In the genomic region with DNA sequence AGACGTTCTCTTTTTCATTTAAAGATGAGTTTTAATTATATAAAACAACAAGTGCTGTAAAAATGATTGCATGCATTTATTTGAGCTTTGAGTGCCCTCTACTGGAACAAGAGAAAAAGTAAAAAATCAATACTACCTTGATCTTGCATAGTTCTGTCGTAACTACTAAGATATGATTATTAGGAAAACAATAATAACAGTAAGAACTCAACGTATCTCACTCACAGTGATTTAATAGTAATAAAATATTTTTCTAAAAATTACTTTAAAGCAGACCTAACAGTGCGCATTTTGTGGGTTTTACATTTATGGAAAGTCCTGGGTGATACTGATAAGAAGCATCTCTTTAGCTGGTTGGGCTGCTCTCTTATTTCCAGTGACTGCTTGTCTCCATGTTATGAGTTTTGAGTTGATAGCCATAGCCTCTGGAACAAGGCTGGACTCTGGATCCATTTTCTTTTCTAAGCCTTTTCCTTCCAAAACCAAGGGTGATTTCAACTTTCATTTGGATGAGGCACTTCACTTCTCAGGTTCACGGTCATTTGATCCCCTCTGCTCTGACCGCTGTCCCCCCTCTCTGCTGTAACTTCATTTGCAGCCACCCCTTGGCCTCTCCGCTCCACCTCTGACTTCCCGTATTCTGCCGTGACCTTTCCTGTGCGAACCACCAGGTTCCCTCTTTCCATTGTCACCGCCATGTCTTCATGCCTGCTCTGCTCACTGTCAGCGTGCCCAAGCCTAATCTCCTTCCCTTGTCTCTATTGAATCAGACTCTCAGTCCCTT, we compare ENCODE assay signal across 8 cellular contexts. TPM values are rescaled to one million over a fixed set of nuclear protein-coding genes. Genes with fewer than 3 reads are reported as not detected.
A peak's percentile ranks its signal among the peaks of the same experiment; 100 is the strongest.
DNase-seq lines count a peak whose midpoint lies in the region; ATAC-seq and TF ChIP-seq lines count a peak whose summit lies in the region.

No MANE protein-coding gene starts in this region.

- peaks cover 4% of the 10 kb centered on the region for H3K4me1 Mint-ChIP-seq in endodermal cell

- H3K9me3 Mint-ChIP-seq in endodermal cell: no peaks in the 10 kb centered on the region

- no peak for TF ChIP-seq POLR2A in suprapubic skin (IDR thresholded peaks at IDR 0.05)

- POLR2A ChIA-PET in AG04450 (lab: Yijun Ruan, JAX): no interaction called here

- no peaks in the 10 kb centered on the region for H4K20me1 ChIP-seq in smooth muscle cell (ENCODE audit: low read depth)

- H3K79me2 ChIP-seq in smooth muscle cell (ENCODE audit: low read depth): no peaks in the 10 kb centered on the region

- H3K36me3 ChIP-seq in endodermal cell (ENCODE audit: control insufficient read depth, insufficient read depth, low read length): no peaks in the 10 kb centered on the region
- H3K36me3 ChIP-seq in smooth muscle cell (ENCODE audit: low read depth): no peaks in the 10 kb centered on the region
- H3K36me3 ChIP-seq in suprapubic skin: no peaks in the 10 kb centered on the region

- H3K27ac Mint-ChIP-seq in endodermal cell: no peak overlapping the region

- ATAC-seq in GM19324 (IDR thresholded peaks at IDR 0.05; ENCODE audit: low FRiP score, unreplicated experiment): peak; percentile 21

- WGBS in endodermal cell (ENCODE audit: insufficient coverage in 1 of 2, insufficient read length in 1 of 2), 2 experiments: 87 to 93% methylated on average over 8 to 11 of the region's 12 CpGs
- 69% methylated on average over 12 of the region's 12 CpGs for WGBS in smooth muscle cell (ENCODE audit: low lambda C conversion rate)
- 65% methylated on average over 12 of the region's 12 CpGs for WGBS in suprapubic skin

- TF ChIP-seq EP300 in suprapubic skin (IDR thresholded peaks at IDR 0.05): no peak

- no peak overlapping the region for H3K9ac ChIP-seq in endodermal cell (ENCODE audit: extremely low read depth, low read length, poor library complexity, severe bottlenecking)
- H3K9ac ChIP-seq in smooth muscle cell (ENCODE audit: low read depth): no peak overlapping the region

- peak overlapping the region; percentile 7 for H3K4me2 ChIP-seq in smooth muscle cell

- no peaks in the 10 kb centered on the region for H3K9me3 ChIP-seq in AG04450 (ENCODE audit: control insufficient read depth, insufficient read depth, low read length)
- H3K9me3 ChIP-seq in endodermal cell (ENCODE audit: control insufficient read depth, low read length): no peaks in the 10 kb centered on the region
- no peaks in the 10 kb centered on the region for H3K9me3 ChIP-seq in smooth muscle cell (replicated peaks; ENCODE audit: low read depth)
- no peaks in the 10 kb centered on the region for H3K9me3 ChIP-seq in suprapubic skin

- no peaks in the 10 kb centered on the region for H3K27me3 ChIP-seq in AG04450 (ENCODE audit: control insufficient read depth, insufficient read depth, low read length)
- no peaks in the 10 kb centered on the region for H3K27me3 ChIP-seq in endodermal cell (ENCODE audit: control insufficient read depth, insufficient read depth, low read length, poor library complexity, severe bottlenecking)
- H3K27me3 ChIP-seq in smooth muscle cell (ENCODE audit: low read depth): no peaks in the 10 kb centered on the region
- H3K27me3 ChIP-seq in suprapubic skin: peaks cover 6% of the 10 kb centered on the region

- no peaks in the 10 kb centered on the region for H3K27me3 Mint-ChIP-seq in endodermal cell (ENCODE audit: insufficient read depth)

- H3K27ac ChIP-seq in AG04450 (ENCODE audit: low read depth, low read length): no peak overlapping the region
- no peak overlapping the region for H3K27ac ChIP-seq in endodermal cell (ENCODE audit: low read depth, low read length)
- H3K27ac ChIP-seq in smooth muscle cell (ENCODE audit: low read depth): peak overlapping the region; percentile 25
- no peak overlapping the region for H3K27ac ChIP-seq in suprapubic skin

- peak; percentile 36 for TF ChIP-seq CTCF in AG04450 (IDR thresholded peaks at IDR 0.05; ENCODE audit: low read depth, low read length)
- TF ChIP-seq CTCF in LNCaP clone FGC (IDR thresholded peaks at IDR 0.05; ENCODE audit: control insufficient read depth, extremely low read depth, insufficient read depth): peak; percentile 50
- peak; percentile 77 for TF ChIP-seq CTCF in endodermal cell (conservative IDR thresholded peaks at IDR 0.05)
- TF ChIP-seq CTCF in smooth muscle cell (IDR thresholded peaks at IDR 0.05; ENCODE audit: borderline replicate concordance, insufficient read depth, poor library complexity, severe bottlenecking): peak; percentile 59
- TF ChIP-seq CTCF in suprapubic skin (IDR thresholded peaks at IDR 0.05): no peak

- CTCF ChIA-PET in AG04450 (lab: Charles Lee): interaction anchor here (0.6 to 0.8 kb wide), 4 partner anchors 23 to 743 kb away, joined by 3 to 4 read pairs (median 3); no protein-coding TSS in a partner anchor

- no peak for DNase-seq in AG04450 (ENCODE audit: low read depth, low spot score)
- DNase-seq in LNCaP clone FGC (ENCODE audit: low read depth): no peak
- DNase-seq in endodermal cell: no peak
- no peak for DNase-seq in smooth muscle cell (lab: John Stamatoyannopoulos, UW; ENCODE audit: unreplicated experiment)
- DNase-seq in NCI-H146 (lab: John Stamatoyannopoulos, UW): no peak
- DNase-seq in central memory CD4-positive, alpha-beta T cell: no peak
- no peak for DNase-seq in suprapubic skin (ENCODE audit: low spot score in 2 of 2)

- no peaks in the 10 kb centered on the region for H3K36me3 Mint-ChIP-seq in endodermal cell (ENCODE audit: low read depth)

- H3K4me3 Mint-ChIP-seq in endodermal cell: no peak overlapping the region

- H2AFZ ChIP-seq in smooth muscle cell (ENCODE audit: low read depth): no peak overlapping the region

- no peaks in the 10 kb centered on the region for H3K4me1 ChIP-seq in endodermal cell (ENCODE audit: control insufficient read depth, insufficient read depth, low read length)
- H3K4me1 ChIP-seq in smooth muscle cell (ENCODE audit: low read depth): no peaks in the 10 kb centered on the region
- H3K4me1 ChIP-seq in suprapubic skin: no peaks in the 10 kb centered on the region

- no peak overlapping the region for H3K4me3 ChIP-seq in AG04450 (ENCODE audit: low read depth, low read length)
- no peak overlapping the region for H3K4me3 ChIP-seq in LNCaP clone FGC (ENCODE audit: low read depth, low read length)
- H3K4me3 ChIP-seq in endodermal cell (ENCODE audit: low read length): no peak overlapping the region
- H3K4me3 ChIP-seq in smooth muscle cell: no peak overlapping the region
- no peak overlapping the region for H3K4me3 ChIP-seq in suprapubic skin

- H3F3A ChIP-seq in smooth muscle cell (ENCODE audit: low read depth): no peaks in the 10 kb centered on the region

RNA-seq across cellular contexts. Expression of a gene that starts 29.6 kb away (rescaled TPM):
- 28.1 and 28.5 TPM in 2 replicates for polyA plus RNA-seq in AG04450 (2011; rRNA removed)
- polyA minus RNA-seq in AG04450 (2011; rRNA and poly(A)+ RNA removed): 87.0 and 104 TPM in 2 replicates
- total RNA-seq in endodermal cell: not detected
- 0.61 TPM for polyA plus RNA-seq in endodermal cell (2013, experiment 1 of 2)
- 0.70 TPM for polyA plus RNA-seq in endodermal cell (2013, experiment 2 of 2)
- 257 and 290 TPM in 2 replicates for total RNA-seq in smooth muscle cell
- 297 and 326 TPM in 2 replicates for polyA plus RNA-seq in smooth muscle cell
- total RNA-seq in suprapubic skin: 1 to 10 TPM in 3 of 4 donors, under 1 TPM in 1; 0.87 to 3.7 (median 1.4) TPM

Comparison
In these comparisons a context has a peak if more than half of its experiments do, and no peak if none do; other contexts are left out.
1. CTCF ChIP-seq: peak in AG04450 (single experiment), LNCaP clone FGC (single experiment), endodermal cell (single experiment) and smooth muscle cell (single experiment); none in suprapubic skin (0 of 2).
2. RNA of a gene that starts 29.6 kb away (total RNA-seq): 257 to 290 TPM in smooth muscle cell; 0.87 to 3.7 TPM in suprapubic skin and not detected in endodermal cell; every median in the first group is over 10 times any median in the second.